In the genomic region with DNA sequence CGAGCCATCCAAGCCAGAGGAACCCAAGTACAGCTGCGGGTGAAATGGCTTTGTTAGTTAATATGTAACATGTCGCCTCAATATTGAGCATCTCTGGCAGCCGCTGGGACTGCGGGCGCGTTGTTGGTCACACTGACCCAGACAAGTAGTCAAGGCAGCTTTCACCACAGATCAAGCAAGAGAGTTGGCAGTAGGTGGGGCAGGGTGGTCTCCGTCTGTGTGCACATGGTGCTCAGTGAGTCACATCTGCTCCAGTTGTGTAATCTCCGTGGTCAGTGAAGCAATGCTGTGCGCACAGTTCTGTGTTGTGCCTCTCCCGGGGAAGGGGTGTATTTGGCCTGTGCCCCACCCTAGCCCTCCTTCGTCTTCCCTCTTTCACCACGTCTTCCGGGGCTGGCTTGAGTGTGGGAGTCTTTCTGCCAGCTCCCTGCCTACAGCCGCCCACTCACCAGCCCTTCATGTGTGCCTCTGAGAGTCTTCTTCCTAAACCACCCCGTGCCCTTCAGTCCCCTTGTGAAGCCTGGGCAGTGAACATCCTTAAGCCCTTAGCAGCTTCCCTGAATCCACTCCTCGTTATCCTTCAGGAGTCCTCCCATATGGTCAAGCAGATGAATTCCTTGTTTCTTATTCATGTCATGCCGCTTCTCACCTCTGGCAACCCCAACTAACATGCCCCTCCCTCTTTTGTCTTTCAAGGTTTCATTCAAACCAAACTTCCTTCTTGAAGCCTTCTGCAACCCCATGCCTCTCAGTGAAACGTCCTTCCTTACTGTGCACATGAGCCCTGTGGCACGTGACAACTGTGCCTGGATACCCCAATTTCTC, we compare ENCODE assay signal across 11 cellular contexts.
A peak's percentile ranks its signal among the peaks of the same experiment; 100 is the strongest.
DNase-seq lines count a peak whose midpoint lies in the region; ATAC-seq and TF ChIP-seq lines count a peak whose summit lies in the region.
"Had no signal": no experiment of that assay in that cellular context is flagged by ENCODE, and none has a peak within 500 bp of the region (broad histone marks: within the 10 kb centered on the region; RNA-seq: fewer than 3 reads in every experiment).

No MANE protein-coding gene starts in this region.

- peak overlapping the region in 9 of 10 donors; percentile 33 to 77 (median 63) for H3K4me3 Mint-ChIP-seq in naive thymus-derived CD8-positive, alpha-beta T cell
- H3K4me3 Mint-ChIP-seq in immature natural killer cell, result no peak overlapping the region
- H3K4me3 Mint-ChIP-seq in activated CD4-positive, alpha-beta memory T cell treated with anti-CD3 and anti-CD28 coated beads for 36 hours, result no peak overlapping the region

- TF ChIP-seq CTCF in coronary artery (IDR thresholded peaks at IDR 0.05), result no peak

- CTCF ChIA-PET in activated CD4-positive, alpha-beta memory T cell treated with anti-CD3 and anti-CD28 coated beads for 36 hours (lab: Charles Lee), result no interaction called here

- peaks cover 15 to 45% (median 38%) of the 10 kb centered on the region in 4 donors for H3K4me1 Mint-ChIP-seq in naive thymus-derived CD8-positive, alpha-beta T cell
- peaks cover 0 to 5% of the 10 kb centered on the region in 2 donors for H3K4me1 Mint-ChIP-seq in immature natural killer cell
- H3K4me1 Mint-ChIP-seq in activated CD4-positive, alpha-beta memory T cell treated with anti-CD3 and anti-CD28 coated beads for 36 hours (ENCODE audit: low read depth), result peaks cover 10% of the 10 kb centered on the region

- H3K27ac Mint-ChIP-seq in naive thymus-derived CD8-positive, alpha-beta T cell, result peak overlapping the region in 6 of 10 donors; percentile 35 to 76 (median 59)
- no peak overlapping the region for H3K27ac Mint-ChIP-seq in immature natural killer cell
- H3K27ac Mint-ChIP-seq in activated CD4-positive, alpha-beta memory T cell treated with anti-CD3 and anti-CD28 coated beads for 36 hours, result no peak overlapping the region

- no peak overlapping the region for H3K4me3 ChIP-seq in coronary artery
- H3K4me3 ChIP-seq: K562 had no signal

- POLR2A ChIA-PET in naive thymus-derived CD8-positive, alpha-beta T cell (lab: Charles Lee), result no interaction called here
- POLR2A ChIA-PET in activated CD4-positive, alpha-beta memory T cell treated with anti-CD3 and anti-CD28 coated beads for 36 hours (lab: Charles Lee), result no interaction called here

- ATAC-seq in naive thymus-derived CD8-positive, alpha-beta T cell, result peak; percentile 33 to 62
- ATAC-seq in GM21717 (IDR thresholded peaks at IDR 0.05; ENCODE audit: unreplicated experiment), result no peak
- ATAC-seq: K562 had no signal

- H3K9me3 Mint-ChIP-seq in naive thymus-derived CD8-positive, alpha-beta T cell, result no peaks in the 10 kb centered on the region
- H3K9me3 Mint-ChIP-seq in immature natural killer cell, result no peaks in the 10 kb centered on the region
- no peaks in the 10 kb centered on the region for H3K9me3 Mint-ChIP-seq in activated CD4-positive, alpha-beta memory T cell treated with anti-CD3 and anti-CD28 coated beads for 36 hours

- H3K27me3 Mint-ChIP-seq in naive thymus-derived CD8-positive, alpha-beta T cell, result peaks cover 0 to 1% (median 0%) of the 10 kb centered on the region in 5 donors
- peaks cover 3 to 6% (median 5%) of the 10 kb centered on the region in 3 donors for H3K27me3 Mint-ChIP-seq in immature natural killer cell (ENCODE audit: low read depth in 3 of 3)
- H3K27me3 Mint-ChIP-seq in activated CD4-positive, alpha-beta memory T cell treated with anti-CD3 and anti-CD28 coated beads for 36 hours, result peaks cover 3% of the 10 kb centered on the region

- H3K27ac ChIP-seq in coronary artery, result peak overlapping the region; percentile 37 to 55

- peak; percentile 54 for DNase-seq in AG08395 (ENCODE audit: low spot score)
- DNase-seq in KBM-7, result peak; percentile 91
- DNase-seq in coronary artery (ENCODE audit: low spot score), result peak; percentile 79
- peak in 2 of 10 donors; percentile 6 to 17 for DNase-seq in naive thymus-derived CD8-positive, alpha-beta T cell
- DNase-seq in SW 1271 (lab: John Stamatoyannopoulos, UW), result no peak
- no peak for DNase-seq in immature natural killer cell
- DNase-seq in activated CD4-positive, alpha-beta memory T cell treated with anti-CD3 and anti-CD28 coated beads for 36 hours, result no peak
- DNase-seq: activated CD4-positive, alpha-beta T cell treated with anti-CD3 and anti-CD28 coated beads for 1 hour; small intestine had no signal

- no peaks in the 10 kb centered on the region for H3K36me3 Mint-ChIP-seq in naive thymus-derived CD8-positive, alpha-beta T cell
- no peaks in the 10 kb centered on the region for H3K36me3 Mint-ChIP-seq in immature natural killer cell
- H3K36me3 Mint-ChIP-seq in activated CD4-positive, alpha-beta memory T cell treated with anti-CD3 and anti-CD28 coated beads for 36 hours, result no peaks in the 10 kb centered on the region

- in situ Hi-C loops in KBM-7 (cut with MboI; ENCODE audit: low pct_unique_long_range_greater_than_20kb, low sequenced_read_pairs), result no loop called here

- intact Hi-C loops in activated CD4-positive, alpha-beta memory T cell treated with anti-CD3 and anti-CD28 coated beads for 36 hours (cut with micrococcal nuclease), result loop anchor here (5.0 kb wide), 1 partner anchor 498 kb away; no protein-coding TSS in a partner anchor

Comparison
In these comparisons a context has a peak if more than half of its experiments do, and no peak if none do; other contexts are left out.
1. DNase-seq: peak in AG08395 (single experiment), KBM-7 (single experiment) and coronary artery (single experiment); none in SW 1271 (0 of 2), immature natural killer cell (0 of 3) and activated CD4-positive, alpha-beta memory T cell treated with anti-CD3 and anti-CD28 coated beads for 36 hours (single experiment).
2. H3K27ac Mint-ChIP-seq: peak in naive thymus-derived CD8-positive, alpha-beta T cell (6 of 10); none in immature natural killer cell (0 of 6) and activated CD4-positive, alpha-beta memory T cell treated with anti-CD3 and anti-CD28 coated beads for 36 hours (single experiment).
3. H3K4me3 Mint-ChIP-seq: peak in naive thymus-derived CD8-positive, alpha-beta T cell (9 of 10); none in immature natural killer cell (0 of 5) and activated CD4-positive, alpha-beta memory T cell treated with anti-CD3 and anti-CD28 coated beads for 36 hours (single experiment).